In the genomic region with DNA sequence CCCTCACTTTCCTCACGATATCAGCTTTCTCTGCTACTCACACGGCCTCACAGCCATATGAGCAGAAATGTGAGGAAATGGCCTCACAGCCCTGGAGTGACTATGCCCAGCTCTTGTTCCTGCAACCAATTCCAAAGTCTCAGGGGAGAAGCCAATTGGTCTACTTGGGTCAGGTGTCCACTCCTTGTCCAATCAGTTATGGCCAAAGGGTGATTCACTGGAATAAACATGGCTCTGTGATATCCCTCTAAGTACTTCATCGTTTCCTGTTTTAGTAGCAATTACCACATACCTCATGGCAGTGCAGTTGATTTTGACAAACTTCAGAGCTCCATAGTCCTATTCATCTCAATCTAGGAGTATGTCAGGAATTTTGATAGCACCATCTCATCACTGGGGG, we compare ENCODE assay signal across 1 cellular context.
TF ChIP-seq lines count a peak whose summit lies in the region.

No MANE protein-coding gene starts in this region.

TF ChIP-seq in HepG2, 621 proteins besides CTCF, POLR2A, EP300 and RAD21 (continued from another document):
- TF ChIP-seq ATF6 (CRISPR knock-in tag; conservative IDR thresholded peaks at IDR 0.05) (no peak), ZGPAT (CRISPR knock-in tag; IDR thresholded peaks at IDR 0.05) (no peak), SRSF4 (IDR thresholded peaks at IDR 0.05; ENCODE audit: low read depth, low read length, poor library complexity, severe bottlenecking) (no peak)
